In the genomic region with DNA sequence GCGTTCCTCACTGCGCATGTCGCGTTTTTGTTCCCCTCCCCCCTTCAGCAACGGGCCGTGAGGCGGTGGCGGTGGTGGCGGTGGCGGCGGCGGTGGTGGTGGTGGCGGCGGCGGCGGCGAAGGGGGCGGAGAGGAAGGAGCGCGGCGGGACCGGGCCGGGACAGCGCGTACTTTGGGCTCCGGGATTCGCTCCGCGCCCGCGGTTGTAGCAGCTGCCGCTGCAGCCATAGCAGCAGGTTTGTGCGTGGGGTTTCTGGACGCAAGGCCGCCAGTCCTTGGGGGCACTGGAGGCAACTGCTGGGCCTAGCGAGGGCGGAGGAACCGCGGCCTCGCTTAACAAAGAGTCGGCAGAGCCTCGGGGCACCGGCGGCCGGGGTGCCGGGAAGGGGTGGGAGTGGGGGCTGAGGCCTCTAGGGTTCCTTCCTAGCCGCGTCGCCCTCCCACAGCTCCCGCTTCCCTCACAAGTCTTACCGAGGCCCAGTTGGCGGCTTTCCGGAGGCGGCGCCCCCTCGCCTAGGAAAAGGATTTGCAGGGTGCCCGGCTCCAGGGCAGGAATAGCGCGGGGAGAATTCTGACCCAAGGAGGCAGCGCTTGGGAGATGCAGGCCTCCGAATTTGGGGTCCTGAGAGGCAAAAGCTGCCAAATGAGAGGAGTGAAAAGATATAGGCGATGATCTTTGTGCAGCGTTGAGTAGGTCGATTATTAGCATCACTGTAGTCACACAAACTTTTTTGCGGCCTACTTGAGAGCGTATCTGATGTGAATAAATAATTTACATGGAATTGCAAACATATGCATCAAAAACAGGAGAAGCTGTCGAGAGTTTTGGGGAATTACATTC, we compare ENCODE assay signal across 1 cellular context.
TF ChIP-seq lines count a peak whose summit lies in the region.

A gene with protein sequence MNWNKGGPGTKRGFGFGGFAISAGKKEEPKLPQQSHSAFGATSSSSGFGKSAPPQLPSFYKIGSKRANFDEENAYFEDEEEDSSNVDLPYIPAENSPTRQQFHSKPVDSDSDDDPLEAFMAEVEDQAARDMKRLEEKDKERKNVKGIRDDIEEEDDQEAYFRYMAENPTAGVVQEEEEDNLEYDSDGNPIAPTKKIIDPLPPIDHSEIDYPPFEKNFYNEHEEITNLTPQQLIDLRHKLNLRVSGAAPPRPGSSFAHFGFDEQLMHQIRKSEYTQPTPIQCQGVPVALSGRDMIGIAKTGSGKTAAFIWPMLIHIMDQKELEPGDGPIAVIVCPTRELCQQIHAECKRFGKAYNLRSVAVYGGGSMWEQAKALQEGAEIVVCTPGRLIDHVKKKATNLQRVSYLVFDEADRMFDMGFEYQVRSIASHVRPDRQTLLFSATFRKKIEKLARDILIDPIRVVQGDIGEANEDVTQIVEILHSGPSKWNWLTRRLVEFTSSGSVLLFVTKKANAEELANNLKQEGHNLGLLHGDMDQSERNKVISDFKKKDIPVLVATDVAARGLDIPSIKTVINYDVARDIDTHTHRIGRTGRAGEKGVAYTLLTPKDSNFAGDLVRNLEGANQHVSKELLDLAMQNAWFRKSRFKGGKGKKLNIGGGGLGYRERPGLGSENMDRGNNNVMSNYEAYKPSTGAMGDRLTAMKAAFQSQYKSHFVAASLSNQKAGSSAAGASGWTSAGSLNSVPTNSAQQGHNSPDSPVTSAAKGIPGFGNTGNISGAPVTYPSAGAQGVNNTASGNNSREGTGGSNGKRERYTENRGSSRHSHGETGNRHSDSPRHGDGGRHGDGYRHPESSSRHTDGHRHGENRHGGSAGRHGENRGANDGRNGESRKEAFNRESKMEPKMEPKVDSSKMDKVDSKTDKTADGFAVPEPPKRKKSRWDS (plus strand): TSS at position 30 of the 841 bp plus-strand sequence. CDS start 12,880 bp downstream, outside the sequence.

TF ChIP-seq in K562, 482 proteins besides CTCF, POLR2A, EP300 and RAD21 (continued from another document and continues in another):
- TF ChIP-seq, protein P1, sequence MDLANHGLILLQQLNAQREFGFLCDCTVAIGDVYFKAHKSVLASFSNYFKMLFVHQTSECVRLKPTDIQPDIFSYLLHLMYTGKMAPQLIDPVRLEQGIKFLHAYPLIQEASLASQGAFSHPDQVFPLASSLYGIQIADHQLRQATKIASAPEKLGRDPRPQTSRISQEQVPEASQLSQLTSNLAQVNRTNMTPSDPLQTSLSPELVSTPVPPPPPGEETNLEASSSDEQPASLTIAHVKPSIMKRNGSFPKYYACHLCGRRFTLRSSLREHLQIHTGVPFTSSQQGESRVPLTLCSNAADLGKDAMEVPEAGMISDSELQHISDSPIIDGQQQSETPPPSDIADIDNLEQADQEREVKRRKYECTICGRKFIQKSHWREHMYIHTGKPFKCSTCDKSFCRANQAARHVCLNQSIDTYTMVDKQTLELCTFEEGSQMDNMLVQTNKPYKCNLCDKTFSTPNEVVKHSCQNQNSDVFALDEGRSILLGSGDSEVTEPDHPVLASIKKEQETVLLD (IDR thresholded peaks at IDR 0.05), result 0 out of 2 replicates have a peak, but pooled peaks have one; percentile 10
- TF ChIP-seq HIVEP1 (CRISPR knock-in tag; IDR thresholded peaks at IDR 0.05) (0 out of 2 replicates have a peak, but pooled peaks have one; percentile 18), TCF7L2 (IDR thresholded peaks at IDR 0.05; ENCODE audit: low read depth, low read length) (no peak), PHF8 (IDR thresholded peaks at IDR 0.05; ENCODE audit: borderline replicate concordance, low read length) (peak; percentile 86), NFIC (IDR thresholded peaks at IDR 0.05) (0 out of 2 replicates have a peak, but pooled peaks have one; percentile 20), E2F8 (IDR thresholded peaks at IDR 0.05; ENCODE audit: low read depth, partially characterized antibody) (no peak), AFF4 (CRISPR knock-in tag; IDR thresholded peaks at IDR 0.05) (peak; percentile 79), LCOR (CRISPR knock-in tag; IDR thresholded peaks at IDR 0.05) (0 out of 2 replicates have a peak, but pooled peaks have one; percentile 68), NR1H2 (CRISPR knock-in tag; IDR thresholded peaks at IDR 0.05) (0 out of 2 replicates have a peak, but pooled peaks have one; percentile 27), RBBP5 (IDR thresholded peaks at IDR 0.05; ENCODE audit: borderline replicate concordance, insufficient read depth, low read length, poor library complexity, severe bottlenecking) (peak; percentile 40), TOE1 (IDR thresholded peaks at IDR 0.05; ENCODE audit: borderline replicate concordance) (0 out of 2 replicates have a peak, but pooled peaks have one; percentile 2), TOE1 (CRISPR knock-in tag; IDR thresholded peaks at IDR 0.05; ENCODE audit: borderline replicate concordance, low read depth) (no peak), POLR2G (IDR thresholded peaks at IDR 0.05; ENCODE audit: low read depth, low read length) (peak; percentile 71), E2F1 (CRISPR knock-in tag; IDR thresholded peaks at IDR 0.05) (peak; percentile 64; the same call in 1 of the 2 replicates), E2F4 (CRISPR knock-in tag; IDR thresholded peaks at IDR 0.05; ENCODE audit: low read depth) (no peak), LARP7 (IDR thresholded peaks at IDR 0.05) (no peak), HEY1 (CRISPR knock-in tag; IDR thresholded peaks at IDR 0.05; ENCODE audit: borderline replicate concordance) (no peak), KDM2B (CRISPR knock-in tag; IDR thresholded peaks at IDR 0.05) (no peak), PRPF4 (IDR thresholded peaks at IDR 0.05; ENCODE audit: insufficient read depth, low read depth, low read length, poor library complexity, severe bottlenecking) (no peak), ZNF79 (CRISPR knock-in tag; IDR thresholded peaks at IDR 0.05; ENCODE audit: low read depth) (no peak), THAP12 (CRISPR knock-in tag; IDR thresholded peaks at IDR 0.05) (peak; percentile 47; the same call in 1 of the 2 replicates), PRMT5 (CRISPR knock-in tag; IDR thresholded peaks at IDR 0.05) (no peak), SUPT5H (IDR thresholded peaks at IDR 0.05) (peak; percentile 56), ZNF174 (CRISPR knock-in tag; IDR thresholded peaks at IDR 0.05) (no peak)
- TF ChIP-seq, protein P2, sequence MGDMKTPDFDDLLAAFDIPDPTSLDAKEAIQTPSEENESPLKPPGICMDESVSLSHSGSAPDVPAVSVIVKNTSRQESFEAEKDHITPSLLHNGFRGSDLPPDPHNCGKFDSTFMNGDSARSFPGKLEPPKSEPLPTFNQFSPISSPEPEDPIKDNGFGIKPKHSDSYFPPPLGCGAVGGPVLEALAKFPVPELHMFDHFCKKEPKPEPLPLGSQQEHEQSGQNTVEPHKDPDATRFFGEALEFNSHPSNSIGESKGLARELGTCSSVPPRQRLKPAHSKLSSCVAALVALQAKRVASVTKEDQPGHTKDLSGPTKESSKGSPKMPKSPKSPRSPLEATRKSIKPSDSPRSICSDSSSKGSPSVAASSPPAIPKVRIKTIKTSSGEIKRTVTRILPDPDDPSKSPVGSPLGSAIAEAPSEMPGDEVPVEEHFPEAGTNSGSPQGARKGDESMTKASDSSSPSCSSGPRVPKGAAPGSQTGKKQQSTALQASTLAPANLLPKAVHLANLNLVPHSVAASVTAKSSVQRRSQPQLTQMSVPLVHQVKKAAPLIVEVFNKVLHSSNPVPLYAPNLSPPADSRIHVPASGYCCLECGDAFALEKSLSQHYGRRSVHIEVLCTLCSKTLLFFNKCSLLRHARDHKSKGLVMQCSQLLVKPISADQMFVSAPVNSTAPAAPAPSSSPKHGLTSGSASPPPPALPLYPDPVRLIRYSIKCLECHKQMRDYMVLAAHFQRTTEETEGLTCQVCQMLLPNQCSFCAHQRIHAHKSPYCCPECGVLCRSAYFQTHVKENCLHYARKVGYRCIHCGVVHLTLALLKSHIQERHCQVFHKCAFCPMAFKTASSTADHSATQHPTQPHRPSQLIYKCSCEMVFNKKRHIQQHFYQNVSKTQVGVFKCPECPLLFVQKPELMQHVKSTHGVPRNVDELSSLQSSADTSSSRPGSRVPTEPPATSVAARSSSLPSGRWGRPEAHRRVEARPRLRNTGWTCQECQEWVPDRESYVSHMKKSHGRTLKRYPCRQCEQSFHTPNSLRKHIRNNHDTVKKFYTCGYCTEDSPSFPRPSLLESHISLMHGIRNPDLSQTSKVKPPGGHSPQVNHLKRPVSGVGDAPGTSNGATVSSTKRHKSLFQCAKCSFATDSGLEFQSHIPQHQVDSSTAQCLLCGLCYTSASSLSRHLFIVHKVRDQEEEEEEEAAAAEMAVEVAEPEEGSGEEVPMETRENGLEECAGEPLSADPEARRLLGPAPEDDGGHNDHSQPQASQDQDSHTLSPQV (IDR thresholded peaks at IDR 0.05), result 0 out of 2 replicates have a peak, but pooled peaks have one; percentile 1
- TF ChIP-seq, protein P3, sequence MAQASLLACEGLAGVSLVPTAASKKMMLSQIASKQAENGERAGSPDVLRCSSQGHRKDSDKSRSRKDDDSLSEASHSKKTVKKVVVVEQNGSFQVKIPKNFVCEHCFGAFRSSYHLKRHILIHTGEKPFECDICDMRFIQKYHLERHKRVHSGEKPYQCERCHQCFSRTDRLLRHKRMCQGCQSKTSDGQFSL (CRISPR knock-in tag; IDR thresholded peaks at IDR 0.05), result no peak
- TF ChIP-seq, protein P3 (tag; IDR thresholded peaks at IDR 0.05), result 0 out of 4 replicates have a peak, but pooled peaks of 1 of the 2 experiments have one; percentile 27
